Comparison of ENCODE assay signal across 21 cellular contexts in genomic region chr6:132058975-132059374, GRCh38.
DNase-seq lines count a peak whose midpoint lies in the region; ATAC-seq and TF ChIP-seq lines count a peak whose summit lies in the region.
"Had no signal": no experiment of that assay in that cellular context is flagged by ENCODE, and none has a peak within 500 bp of the region (broad histone marks: within the 10 kb centered on the region; RNA-seq: fewer than 3 reads in every experiment).

No MANE protein-coding gene starts in this region.

- POLR2A ChIA-PET in IMR-90 (lab: Charles Lee; ENCODE audit: unreplicated experiment), result no interaction called here

- no peaks in the 10 kb centered on the region for H3K9me3 ChIP-seq in IMR-90 (ENCODE audit: control insufficient read depth, insufficient read depth, low read length)

- H3K23ac ChIP-seq in IMR-90 (ENCODE audit: low read depth, low read length), result peak overlapping the region; percentile 44; the same call in 1 of the 2 replicates

- H2AK9ac ChIP-seq in IMR-90 (replicated peaks; ENCODE audit: low read depth, low read length, poor library complexity), result no peak overlapping the region

- H3K36me3 ChIP-seq in IMR-90 (ENCODE audit: control insufficient read depth, insufficient read depth, low read length), result no peaks in the 10 kb centered on the region

- H3K4ac ChIP-seq in IMR-90 (ENCODE audit: low read depth, low read length), result peak overlapping the region; percentile 86

- peak overlapping the region; percentile 32; the same call in 1 of the 2 replicates for H3K18ac ChIP-seq in IMR-90 (ENCODE audit: low read depth, low read length)

- no peaks in the 10 kb centered on the region for H4K20me1 ChIP-seq in IMR-90 (ENCODE audit: insufficient read depth, low read length)

- H2BK20ac ChIP-seq in IMR-90 (ENCODE audit: low read depth, low read length), result peak overlapping the region; percentile 86; the same call in 1 of the 2 replicates

- peak overlapping the region; percentile 24; the same call in 1 of the 2 replicates for H3K27ac ChIP-seq in IMR-90 (ENCODE audit: insufficient read depth, low read length)
- H3K27ac ChIP-seq: KMS-11 had no signal

- intact Hi-C loops in IMR-90 (cut with micrococcal nuclease), result no loop called here
- intact Hi-C loops in sciatic nerve (cut with DNase I), result no loop called here

- dilution Hi-C loops in IMR-90 (cut with HindIII; ENCODE audit: low sequenced_read_pairs, unreplicated experiment), result no loop called here

- no TSS peak for BruUV-seq in IMR-90 (replicated peaks; lab: Mats Ljungman, UMichigan)

- no peak overlapping the region for H2AFZ ChIP-seq in IMR-90 (replicated peaks; ENCODE audit: low read length, poor library complexity)

- no peak for TF ChIP-seq POLR2A in IMR-90 (IDR thresholded peaks at IDR 0.05; ENCODE audit: low read depth, low read length)

- no peak overlapping the region; the same call in 1 of the 2 replicates for H4K5ac ChIP-seq in IMR-90 (ENCODE audit: low read depth, low read length)

- peaks cover 3% of the 10 kb centered on the region; the same call in 1 of the 2 replicates for H3K9me1 ChIP-seq in IMR-90 (ENCODE audit: insufficient read depth, low read length)

- H4K8ac ChIP-seq in IMR-90 (ENCODE audit: low read depth in 2 of 2, low read length in 2 of 2), result peak overlapping the region; percentile 17 to 71; a peak in 3 of 4 replicates

- no peaks in the 10 kb centered on the region for H3K27me3 ChIP-seq in IMR-90 (ENCODE audit: control insufficient read depth, insufficient read depth, low read length)

- H2BK15ac ChIP-seq in IMR-90 (ENCODE audit: low read depth, low read length), result peak overlapping the region; percentile 21; the same call in 2 of the 3 replicates

- TF ChIP-seq RAD21 in IMR-90 (IDR thresholded peaks at IDR 0.05; ENCODE audit: low read length), result no peak

- peaks cover 21% of the 10 kb centered on the region for H3K4me1 ChIP-seq in IMR-90 (ENCODE audit: control insufficient read depth, insufficient read depth, low read length)

- H3K4me3 ChIP-seq in IMR-90 (ENCODE audit: insufficient read depth, low read depth, low read length), result no peak overlapping the region

- 25% methylated on average over 1 of the region's 2 CpGs; no CpG with 5 or more reads in 1 of the 2 experiments for WGBS in IMR-90 (ENCODE audit: extremely low coverage in 2 of 2, insufficient read length in 1 of 2), 2 experiments

- peak overlapping the region; percentile 98 for H2BK5ac ChIP-seq in IMR-90 (ENCODE audit: low read depth, low read length, poor library complexity, severe bottlenecking)

- DNase-seq in AG20443 (ENCODE audit: low spot score) (peak; percentile 13), IMR-90 (peak; percentile 42), fibroblast of peridontal ligament (ENCODE audit: extremely low read depth) (peak; percentile 50), sciatic nerve (ENCODE audit: low spot score) (no peak), NCI-H524 treated with DMSO at 0.1 percent for 48 hours (lab: John Stamatoyannopoulos, UW) (no peak), NOMO-1 (lab: John Stamatoyannopoulos, UW; ENCODE audit: unreplicated experiment in 2 of 2) (no peak)
- DNase-seq in stimulated activated naive CD4-positive, alpha-beta T cell treated with Interleukin-2 at 50 U/mL for 16 hours (lab: John Stamatoyannopoulos, UW), result no peak
- DNase-seq: AML-193; DMS79 treated with DMSO at 0.1 percent for 48 hours; GOT3; NCI-H1048; NCI-H1436; NCI-H2029 treated with DMSO at 0.1 percent for 48 hours; NCI-H446 treated with DMSO at 0.1 percent for 48 hours; NCI-H748 treated with DMSO at 0.1 percent for 48 hours; NK-92 treated with Interleukin-12 subunit alpha and Interleukin-12 subunit beta, amount 100 ng/mL, for 24 hours had no signal

- peak overlapping the region; percentile 81 for H2BK120ac ChIP-seq in IMR-90 (ENCODE audit: low read depth, low read length)

- H3K14ac ChIP-seq in IMR-90 (replicated peaks; ENCODE audit: low read depth, low read length), result peak overlapping the region; percentile 89

- in situ Hi-C loops in IMR-90 (cut with MboI; ENCODE audit: low sequenced_read_pairs), result loop anchor here (5.0 kb wide), 1 partner anchor 73 kb away; no protein-coding TSS in a partner anchor

- CTCF ChIA-PET in IMR-90 (lab: Yijun Ruan, JAX), result no interaction called here

- H2AK5ac ChIP-seq in IMR-90 (ENCODE audit: low read depth, low read length), result peak overlapping the region; percentile 57; the same call in 1 of the 2 replicates

- peak overlapping the region; percentile 74 for H4K91ac ChIP-seq in IMR-90 (ENCODE audit: insufficient read depth, low read depth, low read length)

- no peak overlapping the region for H3K4me2 ChIP-seq in IMR-90 (ENCODE audit: low read depth, low read length)
- H3K4me2 ChIP-seq: KMS-11 had no signal

- H3K79me1 ChIP-seq in IMR-90 (ENCODE audit: low read depth in 1 of 2, low read length in 2 of 2), result peaks cover 0 to 12% of the 10 kb centered on the region in 2 experiments; a peak in 1 of 4 replicates

- no peak for ATAC-seq in IMR-90 (ENCODE audit: low read depth)
- peak; percentile 41 for ATAC-seq in sciatic nerve
- no peak for ATAC-seq in GM21717 (IDR thresholded peaks at IDR 0.05; ENCODE audit: unreplicated experiment)
- ATAC-seq: HCT116, HepG2, Right ventricle myocardium inferior had no signal

- TF ChIP-seq CTCF in IMR-90 (conservative IDR thresholded peaks at IDR 0.05; ENCODE audit: low read depth, low read length), result no peak

- no peak overlapping the region for H3K9ac ChIP-seq in IMR-90 (ENCODE audit: low read depth, low read length)
- H3K9ac ChIP-seq: KMS-11 had no signal

- H3K56ac ChIP-seq in IMR-90 (ENCODE audit: extremely low read depth, insufficient read depth, low read length), result peak overlapping the region; percentile 27; the same call in 1 of the 2 replicates

TF ChIP-seq in IMR-90, 13 proteins besides CTCF, POLR2A, EP300 and RAD21:
- TF ChIP-seq MAFK (IDR thresholded peaks at IDR 0.05; ENCODE audit: low read depth, low read length), result no peak
- no peak for TF ChIP-seq RCOR1 (IDR thresholded peaks at IDR 0.05; ENCODE audit: insufficient replicate concordance, low read length)
- TF ChIP-seq RFX5 (IDR thresholded peaks at IDR 0.05; ENCODE audit: low read depth, low read length), result no peak
- no peak for TF ChIP-seq SMC3 (IDR thresholded peaks at IDR 0.05; ENCODE audit: low read depth, low read length)
- TF ChIP-seq NFE2L2 (IDR thresholded peaks at IDR 0.05; ENCODE audit: low read depth, low read length), result no peak
- no peak for TF ChIP-seq CHD1 (IDR thresholded peaks at IDR 0.05; ENCODE audit: low read depth, low read length)
- TF ChIP-seq ELK1 (IDR thresholded peaks at IDR 0.05; ENCODE audit: borderline replicate concordance, low read depth, low read length), result no peak
- no peak for TF ChIP-seq MAZ (IDR thresholded peaks at IDR 0.05; ENCODE audit: borderline replicate concordance, low read depth, low read length)
- TF ChIP-seq BHLHE40 (IDR thresholded peaks at IDR 0.05; ENCODE audit: low read depth, low read length), result no peak
- TF ChIP-seq, protein P1, sequence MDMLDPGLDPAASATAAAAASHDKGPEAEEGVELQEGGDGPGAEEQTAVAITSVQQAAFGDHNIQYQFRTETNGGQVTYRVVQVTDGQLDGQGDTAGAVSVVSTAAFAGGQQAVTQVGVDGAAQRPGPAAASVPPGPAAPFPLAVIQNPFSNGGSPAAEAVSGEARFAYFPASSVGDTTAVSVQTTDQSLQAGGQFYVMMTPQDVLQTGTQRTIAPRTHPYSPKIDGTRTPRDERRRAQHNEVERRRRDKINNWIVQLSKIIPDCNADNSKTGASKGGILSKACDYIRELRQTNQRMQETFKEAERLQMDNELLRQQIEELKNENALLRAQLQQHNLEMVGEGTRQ (IDR thresholded peaks at IDR 0.05; ENCODE audit: low read depth, low read length), result no peak
- TF ChIP-seq MXI1 (IDR thresholded peaks at IDR 0.05; ENCODE audit: borderline replicate concordance, low read depth, low read length), result no peak
- TF ChIP-seq FOS (IDR thresholded peaks at IDR 0.05; ENCODE audit: low read depth, low read length), result no peak
- TF ChIP-seq CEBPB (IDR thresholded peaks at IDR 0.05; ENCODE audit: low read depth, low read length), result no peak

Comparison
In these comparisons a context has a peak if more than half of its experiments do, and no peak if none do; other contexts are left out.
1. DNase-seq: peak in AG20443 (single experiment), IMR-90 (single experiment) and fibroblast of peridontal ligament (single experiment); none in sciatic nerve (single experiment), stimulated activated naive CD4-positive, alpha-beta T cell treated with Interleukin-2 at 50 U/mL for 16 hours (single experiment), NCI-H524 treated with DMSO at 0.1 percent for 48 hours (single experiment) and NOMO-1 (0 of 2).